ENCODE assay signal across 1 cellular context in genomic region chr1:88683848-88684481, GRCh38.
TF ChIP-seq lines count a peak whose summit lies in the region.

Gene PKN2 (plus strand): TSS chr1:88684273. CDS start chr1:88684581, 308 bp downstream.

TF ChIP-seq in HepG2, 621 proteins besides CTCF, POLR2A, EP300 and RAD21 (continued from another document and continues in another):
- 0 out of 2 replicates have a peak, but pooled peaks have one; percentile 45 for TF ChIP-seq PRDM10 (CRISPR knock-in tag; IDR thresholded peaks at IDR 0.05; ENCODE audit: low read depth)
- TF ChIP-seq ZNF431 (CRISPR knock-in tag; IDR thresholded peaks at IDR 0.05; ENCODE audit: borderline replicate concordance, low read depth): no peak
- TF ChIP-seq ZSCAN29 (CRISPR knock-in tag; conservative IDR thresholded peaks at IDR 0.05): no peak
- no peak; the same call in 1 of the 2 replicates for TF ChIP-seq ZBTB1 (CRISPR knock-in tag; IDR thresholded peaks at IDR 0.05; ENCODE audit: borderline replicate concordance)
- TF ChIP-seq ZNF574 (CRISPR knock-in tag; IDR thresholded peaks at IDR 0.05): peak; percentile 87
- TF ChIP-seq ZBED4 (CRISPR knock-in tag; IDR thresholded peaks at IDR 0.05; ENCODE audit: borderline replicate concordance): no peak
- no peak for TF ChIP-seq ZNF234 (CRISPR knock-in tag; conservative IDR thresholded peaks at IDR 0.05)
- no peak for TF ChIP-seq IKZF4 (CRISPR knock-in tag; IDR thresholded peaks at IDR 0.05; ENCODE audit: borderline replicate concordance, low read depth, not compliant biosample characterization)
- no peak for TF ChIP-seq MBD4 (IDR thresholded peaks at IDR 0.05; ENCODE audit: borderline replicate concordance, low read length)
- TF ChIP-seq ZNF709 (CRISPR knock-in tag; IDR thresholded peaks at IDR 0.05): no peak
- TF ChIP-seq JUNB (CRISPR knock-in tag; IDR thresholded peaks at IDR 0.05; ENCODE audit: borderline replicate concordance): no peak
- no peak for TF ChIP-seq REL (CRISPR knock-in tag; conservative IDR thresholded peaks at IDR 0.05)
- no peak for TF ChIP-seq ZNF564 (CRISPR knock-in tag; IDR thresholded peaks at IDR 0.05)
- TF ChIP-seq ZNF614 (CRISPR knock-in tag; IDR thresholded peaks at IDR 0.05; ENCODE audit: borderline replicate concordance): 0 out of 2 replicates have a peak, but pooled peaks have one; percentile 13
- no peak; the same call in 1 of the 2 replicates for TF ChIP-seq ZBTB26 (CRISPR knock-in tag; IDR thresholded peaks at IDR 0.05; ENCODE audit: borderline replicate concordance)
- peak; percentile 5; the same call in 1 of the 2 replicates for TF ChIP-seq ZNF543 (CRISPR knock-in tag; IDR thresholded peaks at IDR 0.05)
- no peak for TF ChIP-seq ZNF17 (CRISPR knock-in tag; IDR thresholded peaks at IDR 0.05)
- TF ChIP-seq PAX8 (CRISPR knock-in tag; IDR thresholded peaks at IDR 0.05; ENCODE audit: borderline replicate concordance): no peak
- peak; percentile 99 for TF ChIP-seq KMT2B (CRISPR knock-in tag; IDR thresholded peaks at IDR 0.05)
- no peak for TF ChIP-seq EEA1 (CRISPR knock-in tag; IDR thresholded peaks at IDR 0.05; ENCODE audit: borderline replicate concordance)
- peak; percentile 21; the same call in 1 of the 2 replicates for TF ChIP-seq STAG1 (CRISPR knock-in tag; IDR thresholded peaks at IDR 0.05)
- TF ChIP-seq SNAPC4 (CRISPR knock-in tag; IDR thresholded peaks at IDR 0.05): no peak
- TF ChIP-seq THAP7 (CRISPR knock-in tag; IDR thresholded peaks at IDR 0.05): no peak
- no peak for TF ChIP-seq XRCC5 (optimal IDR thresholded peaks at IDR 0.05; ENCODE audit: low read length)
- TF ChIP-seq ZNF513 (CRISPR knock-in tag; conservative IDR thresholded peaks at IDR 0.05): no peak
- TF ChIP-seq MLX (CRISPR knock-in tag; IDR thresholded peaks at IDR 0.05): 0 out of 2 replicates have a peak, but pooled peaks have one; percentile 20
- TF ChIP-seq SIN3B (IDR thresholded peaks at IDR 0.05; ENCODE audit: low read length): peak; percentile 76; the same call in 1 of the 2 replicates
- no peak for TF ChIP-seq HHEX (CRISPR knock-in tag; IDR thresholded peaks at IDR 0.05)
- no peak for TF ChIP-seq RELA (CRISPR knock-in tag; IDR thresholded peaks at IDR 0.05)
- TF ChIP-seq ZNF891 (CRISPR knock-in tag; IDR thresholded peaks at IDR 0.05): no peak; the same call in 1 of the 2 replicates
- TF ChIP-seq NFATC3 (CRISPR knock-in tag; IDR thresholded peaks at IDR 0.05): no peak
- peak; percentile 88 for TF ChIP-seq MYC (CRISPR knock-in tag; IDR thresholded peaks at IDR 0.05; ENCODE audit: borderline replicate concordance)
- peak; percentile 69; the same call in 1 of the 2 replicates for TF ChIP-seq ETV6 (CRISPR knock-in tag; conservative IDR thresholded peaks at IDR 0.05)
- TF ChIP-seq PHF8 (CRISPR knock-in tag; IDR thresholded peaks at IDR 0.05): peak; percentile 76
- TF ChIP-seq MIER3 (CRISPR knock-in tag; IDR thresholded peaks at IDR 0.05; ENCODE audit: borderline replicate concordance): peak; percentile 83; the same call in 1 of the 2 replicates
- TF ChIP-seq NFE2 (CRISPR knock-in tag; IDR thresholded peaks at IDR 0.05): no peak
- peak; percentile 73; the same call in 1 of the 2 replicates for TF ChIP-seq ZNF670 (CRISPR knock-in tag; IDR thresholded peaks at IDR 0.05; ENCODE audit: borderline replicate concordance)
- TF ChIP-seq PHF20 (CRISPR knock-in tag; IDR thresholded peaks at IDR 0.05): peak; percentile 91
- no peak for TF ChIP-seq ZNF572 (CRISPR knock-in tag; IDR thresholded peaks at IDR 0.05)
- TF ChIP-seq TEAD3 (CRISPR knock-in tag; optimal IDR thresholded peaks at IDR 0.05; ENCODE audit: borderline replicate concordance): no peak
- TF ChIP-seq ZFP41 (CRISPR knock-in tag; IDR thresholded peaks at IDR 0.05; ENCODE audit: borderline replicate concordance): no peak
- TF ChIP-seq ZIK1 (CRISPR knock-in tag; IDR thresholded peaks at IDR 0.05; ENCODE audit: borderline replicate concordance, low read depth): peak; percentile 22
- no peak for TF ChIP-seq GTF3A (CRISPR knock-in tag; conservative IDR thresholded peaks at IDR 0.05)
- TF ChIP-seq ZNF101 (CRISPR knock-in tag; IDR thresholded peaks at IDR 0.05; ENCODE audit: borderline replicate concordance, low read depth): no peak
